Comparison of ENCODE assay signal across 21 cellular contexts in the genomic region with DNA sequence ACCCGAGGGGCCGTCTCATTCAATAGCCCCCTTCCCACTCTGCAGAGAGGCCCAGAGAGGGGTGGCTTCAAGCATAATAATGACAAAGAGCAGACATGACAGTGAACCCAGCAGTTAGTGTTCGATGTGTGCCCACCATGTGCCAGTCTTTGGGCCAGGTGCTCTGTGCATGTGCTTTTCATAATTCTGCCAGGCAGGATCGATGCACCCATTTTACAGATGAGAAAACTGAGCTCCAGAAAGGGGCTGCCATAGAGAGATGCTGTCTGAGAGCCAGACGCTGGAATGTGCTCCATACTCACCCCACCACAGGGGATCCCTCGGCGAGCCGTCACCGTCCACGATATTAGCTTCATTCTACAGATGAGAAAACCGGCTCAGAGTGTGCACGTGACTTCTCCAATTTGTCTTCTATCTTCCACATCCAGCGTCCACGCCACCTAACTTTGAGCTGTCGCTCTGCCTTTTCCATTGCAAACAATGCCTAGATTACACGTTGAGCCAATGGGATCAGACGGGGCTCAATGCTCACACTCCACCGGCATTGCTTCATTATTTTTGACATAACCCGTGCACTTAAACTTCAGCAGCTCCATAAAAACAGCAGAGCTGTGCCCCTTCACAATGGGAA.
"Had no signal": no experiment of that assay in that cellular context is flagged by ENCODE, and none has a peak within 500 bp of the region (broad histone marks: within the 10 kb centered on the region; RNA-seq: fewer than 3 reads in every experiment).

No MANE protein-coding gene starts in this region.

- H3K9me3 ChIP-seq: SK-N-SH had no signal

- H3K9me3 Mint-ChIP-seq: T-helper 1 cell treated with Interleukin-12 subunit alpha and Interleukin-12 subunit beta and Interleukin-4 antibody, amounts not matched to agents 30 μg/mL and 1 μg/mL, for 36 hours had no signal

- FAIRE-seq: RCC 7860 had no signal

- H3K4me3 Mint-ChIP-seq: IgD-negative memory B cell; T-cell; T-helper 1 cell treated with Interleukin-12 subunit alpha and Interleukin-12 subunit beta and Interleukin-4 antibody, amounts not matched to agents 30 μg/mL and 1 μg/mL, for 36 hours had no signal

- H3K4me2 ChIP-seq: SK-N-SH had no signal

- DNase-seq: KBM-7, MV-4-11, NCI-H1048, NCI-H1105, NCI-H1436 treated with DMSO at 0.1 percent for 48 hours, NCI-H1694, NCI-H187 treated with DMSO at 0.1 percent for 48 hours, NCI-H2029 treated with DMSO at 0.1 percent for 48 hours, NCI-H2171, NCI-H226, NCI-H526 treated with DMSO at 0.1 percent for 48 hours, NCI-H774, Right ventricle myocardium superior, RPMI8226, SIG-M5, SK-N-SH, SW 1271, T-cell had no signal

- ATAC-seq: T-cell had no signal

- H3K27ac Mint-ChIP-seq: IgD-negative memory B cell; T-cell; T-helper 1 cell treated with Interleukin-12 subunit alpha and Interleukin-12 subunit beta and Interleukin-4 antibody, amounts not matched to agents 30 μg/mL and 1 μg/mL, for 36 hours had no signal

- H3K4me1 Mint-ChIP-seq: IgD-negative memory B cell, T-cell had no signal

- H3K9ac ChIP-seq: SK-N-SH had no signal

- H3K36me3 Mint-ChIP-seq: T-cell had no signal
